Comparison of ENCODE assay signal across 8 cellular contexts in the genomic region with DNA sequence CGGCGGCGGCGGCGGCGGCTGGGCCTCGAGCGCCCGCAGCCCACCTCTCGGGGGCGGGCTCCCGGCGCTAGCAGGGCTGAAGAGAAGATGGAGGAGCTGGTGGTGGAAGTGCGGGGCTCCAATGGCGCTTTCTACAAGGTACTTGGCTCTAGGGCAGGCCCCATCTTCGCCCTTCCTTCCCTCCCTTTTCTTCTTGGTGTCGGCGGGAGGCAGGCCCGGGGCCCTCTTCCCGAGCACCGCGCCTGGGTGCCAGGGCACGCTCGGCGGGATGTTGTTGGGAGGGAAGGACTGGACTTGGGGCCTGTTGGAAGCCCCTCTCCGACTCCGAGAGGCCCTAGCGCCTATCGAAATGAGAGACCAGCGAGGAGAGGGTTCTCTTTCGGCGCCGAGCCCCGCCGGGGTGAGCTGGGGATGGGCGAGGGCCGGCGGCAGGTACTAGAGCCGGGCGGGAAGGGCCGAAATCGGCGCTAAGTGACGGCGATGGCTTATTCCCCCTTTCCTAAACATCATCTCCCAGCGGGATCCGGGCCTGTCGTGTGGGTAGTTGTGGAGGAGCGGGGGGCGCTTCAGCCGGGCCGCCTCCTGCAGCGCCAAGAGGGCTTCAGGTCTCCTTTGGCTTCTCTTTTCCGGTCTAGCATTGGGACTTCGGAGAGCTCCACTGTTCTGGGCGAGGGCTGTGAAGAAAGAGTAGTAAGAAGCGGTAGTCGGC. TPM values are rescaled to one million over a fixed set of nuclear protein-coding genes. Genes with fewer than 3 reads are reported as not detected.
DNase-seq lines count a peak whose midpoint lies in the region; ATAC-seq, FAIRE-seq and TF ChIP-seq lines count a peak whose summit lies in the region.

No MANE protein-coding gene starts in this region.

- DNase-seq in T-cell, result peak in 20 of 34 experiments; percentile 1 to 23 (median 10)
- DNase-seq in breast epithelium (ENCODE audit: low spot score in 2 of 2), result peak; percentile 19 to 49
- no peak for DNase-seq in urothelium cell line (ENCODE audit: low spot score)

- H3K4me1 Mint-ChIP-seq in T-cell, result peaks cover 28 to 45% (median 44%) of the 10 kb centered on the region in 3 donors

- intact Hi-C loops in breast epithelium (cut with DNase I; ENCODE audit: low total_unique reads), result no loop called here

- CTCF ChIA-PET in T-cell (lab: Charles Lee), result no interaction called here

- 0 out of 2 replicates have a peak, but pooled peaks cover 4% of the 10 kb centered on the region for H3K27me3 ChIP-seq in HUES6 (ENCODE audit: control insufficient read depth, insufficient read depth, low read length)
- H3K27me3 ChIP-seq in breast epithelium, result no peaks in the 10 kb centered on the region
- H3K27me3 ChIP-seq in iPS-20b (ENCODE audit: insufficient read depth, low read length), result peaks cover 10% of the 10 kb centered on the region; the same call in 1 of the 2 replicates
- H3K27me3 ChIP-seq in skeletal muscle satellite cell (ENCODE audit: control insufficient read depth, insufficient read depth, low read length), result no peaks in the 10 kb centered on the region

- peak overlapping the region; percentile 77 for H3K9ac ChIP-seq in ES-I3 (ENCODE audit: low read depth, low read length)
- peak overlapping the region; percentile 91 for H3K9ac ChIP-seq in HUES6 (ENCODE audit: low read length)
- H3K9ac ChIP-seq in iPS-20b (ENCODE audit: low read depth, low read length), result peak overlapping the region; percentile 90
- peak overlapping the region; percentile 93 for H3K9ac ChIP-seq in skeletal muscle satellite cell (ENCODE audit: low read depth, low read length)

- H3K4me1 ChIP-seq in ES-I3 (ENCODE audit: insufficient read depth, low read length) (no peaks in the 10 kb centered on the region), HUES6 (ENCODE audit: control insufficient read depth, insufficient read depth, low read length) (peaks cover 21% of the 10 kb centered on the region), breast epithelium (no peaks in the 10 kb centered on the region), iPS-20b (ENCODE audit: insufficient read depth, low read length) (peaks cover 3% of the 10 kb centered on the region), skeletal muscle satellite cell (ENCODE audit: control insufficient read depth, insufficient read depth, low read length) (peaks cover 7% of the 10 kb centered on the region)

- no peaks in the 10 kb centered on the region for H3K27me3 Mint-ChIP-seq in T-cell

- no peaks in the 10 kb centered on the region for H3K36me3 Mint-ChIP-seq in T-cell

- H3K27ac Mint-ChIP-seq in T-cell, result peak overlapping the region; percentile 90 to 94

- H3K4me3 ChIP-seq in HUES6 (ENCODE audit: low read depth, low read length) (peak overlapping the region; percentile 91), breast epithelium (peak overlapping the region; percentile 67 to 74 (median 73)), iPS-20b (ENCODE audit: low read length) (peak overlapping the region; percentile 90), skeletal muscle satellite cell (ENCODE audit: low read length) (peak overlapping the region; percentile 90)

- peak overlapping the region; percentile 88; the same call in 1 of the 2 replicates for H3K27ac ChIP-seq in HUES6 (ENCODE audit: low read depth, low read length)
- H3K27ac ChIP-seq in breast epithelium, result peak overlapping the region; percentile 95
- H3K27ac ChIP-seq in iPS-20b (ENCODE audit: low read length), result peak overlapping the region; percentile 47

- peak overlapping the region; percentile 78 for H3K4me2 ChIP-seq in skeletal muscle satellite cell (ENCODE audit: low read length)

- H3K9me3 ChIP-seq in ES-I3 (ENCODE audit: control insufficient read depth, insufficient read depth, low read length), result no peaks in the 10 kb centered on the region
- H3K9me3 ChIP-seq in HUES6 (ENCODE audit: control insufficient read depth, insufficient read depth, low read depth, low read length), result no peaks in the 10 kb centered on the region
- no peaks in the 10 kb centered on the region for H3K9me3 ChIP-seq in breast epithelium
- H3K9me3 ChIP-seq in iPS-20b (ENCODE audit: insufficient read depth, low read depth, low read length), result no peaks in the 10 kb centered on the region
- no peaks in the 10 kb centered on the region for H3K9me3 ChIP-seq in skeletal muscle satellite cell (replicated peaks; ENCODE audit: low read length)

- H3K9me3 Mint-ChIP-seq in T-cell, result no peaks in the 10 kb centered on the region

- FAIRE-seq in urothelium cell line (lab: Jason Lieb, UNC), result no peak

- TF ChIP-seq POLR2A in breast epithelium (IDR thresholded peaks at IDR 0.05), result no peak

- TF ChIP-seq CTCF in breast epithelium (IDR thresholded peaks at IDR 0.05), result no peak

- POLR2A ChIA-PET in T-cell (lab: Charles Lee), result no interaction called here

- peak overlapping the region; percentile 80 to 98 (median 92) for H3K4me3 Mint-ChIP-seq in T-cell

- no peaks in the 10 kb centered on the region for H3K36me3 ChIP-seq in ES-I3 (ENCODE audit: insufficient read depth, low read length)
- H3K36me3 ChIP-seq in HUES6 (ENCODE audit: control insufficient read depth, insufficient read depth, low read length), result no peaks in the 10 kb centered on the region
- H3K36me3 ChIP-seq in breast epithelium, result no peaks in the 10 kb centered on the region
- no peaks in the 10 kb centered on the region for H3K36me3 ChIP-seq in iPS-20b (ENCODE audit: insufficient read depth, low read depth, low read length)
- H3K36me3 ChIP-seq in skeletal muscle satellite cell (ENCODE audit: insufficient read depth, low read length), result no peaks in the 10 kb centered on the region

- ATAC-seq in GM21515 (IDR thresholded peaks at IDR 0.05; ENCODE audit: unreplicated experiment) (peak; percentile 42), T-cell (replicated peaks in 1 of 4) (peak; percentile 15 to 50 (median 40))

RNA-seq across cellular contexts. Expression of a gene that starts 0.5 kb away (rescaled TPM):
- total RNA-seq in T-cell (10 to 100 TPM; 56.1 to 94.2 (median 60.1) TPM), breast epithelium (10 to 100 TPM; 38.7 to 52.4 (median 40.0) TPM)
- 12.9 and 13.4 TPM in 2 replicates for total RNA-seq in skeletal muscle satellite cell (2012; rRNA removed)
